In the genomic region with DNA sequence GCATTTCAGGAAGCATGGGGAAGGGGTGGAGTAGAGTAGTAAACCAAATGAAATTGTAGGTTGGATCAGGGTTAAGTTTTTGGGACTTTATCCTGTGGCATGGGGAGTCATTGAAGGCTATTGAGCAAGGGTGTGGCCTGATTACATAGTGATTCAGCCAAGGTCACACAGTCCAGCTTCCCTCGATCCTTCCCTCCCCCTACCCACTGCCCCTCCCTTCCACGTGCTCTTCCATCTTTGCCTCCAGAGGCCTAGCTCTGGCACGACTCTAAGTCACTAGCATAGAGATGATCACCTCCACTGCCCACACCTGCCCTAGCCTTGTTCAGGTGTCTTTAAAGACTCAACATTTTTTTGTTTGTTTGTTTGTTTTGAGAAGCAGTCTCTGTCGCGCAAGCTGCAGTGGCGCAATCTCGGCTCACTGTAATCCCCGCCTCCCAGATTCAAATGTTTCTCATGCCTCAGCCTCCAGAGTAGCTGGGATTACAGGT, we compare ENCODE assay signal across 17 cellular contexts. TPM values are rescaled to one million over a fixed set of nuclear protein-coding genes. Genes with fewer than 3 reads are reported as not detected.
DNase-seq lines count a peak whose midpoint lies in the region; ATAC-seq, FAIRE-seq and TF ChIP-seq lines count a peak whose summit lies in the region.
"Had no signal": no experiment of that assay in that cellular context is flagged by ENCODE, and none has a peak within 500 bp of the region (broad histone marks: within the 10 kb centered on the region; RNA-seq: fewer than 3 reads in every experiment).

No MANE protein-coding gene starts in this region.

- no peak overlapping the region for H3K4me3 Mint-ChIP-seq in activated naive CD8-positive, alpha-beta T cell treated with anti-CD3 and anti-CD28 coated beads for 36 hours
- H3K4me3 Mint-ChIP-seq: activated CD4-positive, alpha-beta T cell treated with anti-CD3 and anti-CD28 coated beads for 36 hours; effector memory CD8-positive, alpha-beta T cell had no signal

- CTCF ChIA-PET in A549 (lab: Yijun Ruan, JAX), result interaction anchor here (1.3 to 2.0 kb wide), 3 partner anchors 37 to 104 kb away, joined by 4 to 7 read pairs (median 5); a partner anchor contains a TSS
- CTCF ChIA-PET in K562 (lab: Yijun Ruan, JAX; ENCODE audit: low intra/inter-chr PET ratio), result no interaction called here

- in situ Hi-C loops in K562 (cut with MboI), result loop anchor here (5.0 kb wide), 1 partner anchor 80 kb away; no protein-coding TSS in a partner anchor

- H3K9me3 Mint-ChIP-seq in activated naive CD8-positive, alpha-beta T cell treated with anti-CD3 and anti-CD28 coated beads for 36 hours, result no peaks in the 10 kb centered on the region
- H3K9me3 Mint-ChIP-seq: effector memory CD8-positive, alpha-beta T cell had no signal

- no peaks in the 10 kb centered on the region for H3K9me3 ChIP-seq in A549
- no peaks in the 10 kb centered on the region for H3K9me3 ChIP-seq in K562 (replicated peaks; ENCODE audit: control insufficient read depth, insufficient read depth, low read depth, low read length)
- no peaks in the 10 kb centered on the region for H3K9me3 ChIP-seq in right lobe of liver
- H3K9me3 ChIP-seq in thyroid gland, result no peaks in the 10 kb centered on the region
- H3K9me3 ChIP-seq: heart right ventricle had no signal

- TF ChIP-seq RAD21 in A549 (conservative IDR thresholded peaks at IDR 0.05 in 1 of 2, IDR thresholded peaks at IDR 0.05 in 1 of 2) (no peak), K562 (CRISPR knock-in tag; conservative IDR thresholded peaks at IDR 0.05 in 1 of 2, IDR thresholded peaks at IDR 0.05 in 1 of 2) (no peak)

- H3K4me1 Mint-ChIP-seq in activated naive CD8-positive, alpha-beta T cell treated with anti-CD3 and anti-CD28 coated beads for 36 hours, result no peaks in the 10 kb centered on the region
- H3K4me1 Mint-ChIP-seq: activated CD4-positive, alpha-beta T cell treated with anti-CD3 and anti-CD28 coated beads for 36 hours had no signal

- no peaks in the 10 kb centered on the region for H3K79me2 ChIP-seq in K562 (ENCODE audit: control insufficient read depth, insufficient read depth, low read length)

- no peak for TF ChIP-seq CTCF in A549 (IDR thresholded peaks at IDR 0.05)
- TF ChIP-seq CTCF in K562 (IDR thresholded peaks at IDR 0.05 in 2 of 3, conservative IDR thresholded peaks at IDR 0.05 in 1 of 3; ENCODE audit: insufficient read depth in 2 of 3, low read depth in 1 of 3, low read length in 3 of 3), result no peak
- no peak for TF ChIP-seq CTCF in right lobe of liver (IDR thresholded peaks at IDR 0.05)
- no peak for TF ChIP-seq CTCF in thyroid gland (IDR thresholded peaks at IDR 0.05)

- H3K9me1 ChIP-seq in K562 (ENCODE audit: control insufficient read depth, insufficient read depth, low read length), result no peaks in the 10 kb centered on the region

- H3K9ac ChIP-seq in K562 (ENCODE audit: insufficient read depth in 1 of 2, low read depth in 2 of 2, low read length in 2 of 2), result no peak overlapping the region

- H3K27ac ChIP-seq in A549, result peak overlapping the region; percentile 73 to 93
- H3K27ac ChIP-seq in K562 (ENCODE audit: extremely low read depth, low read depth, low read length), result no peak overlapping the region
- H3K27ac ChIP-seq in right lobe of liver, result peak overlapping the region in 1 of 3 donors; percentile 44
- no peak overlapping the region for H3K27ac ChIP-seq in thyroid gland
- H3K27ac ChIP-seq: heart right ventricle had no signal

- FAIRE-seq in A549 (lab: Jason Lieb, UNC) (no peak), K562 (lab: Jason Lieb, UNC) (no peak)
- FAIRE-seq: GM12892, urothelium cell line had no signal

- H3K4me1 ChIP-seq in A549, result peaks cover 23% of the 10 kb centered on the region
- H3K4me1 ChIP-seq in K562 (replicated peaks in 1 of 2; ENCODE audit: control insufficient read depth in 2 of 2, insufficient read depth in 2 of 2, low read length in 2 of 2), result peaks cover 7 to 22% of the 10 kb centered on the region in 2 experiments
- H3K4me1 ChIP-seq in right lobe of liver, result peaks cover 0 to 10% (median 0%) of the 10 kb centered on the region in 4 donors
- H3K4me1 ChIP-seq in thyroid gland, result no peaks in the 10 kb centered on the region

- BruUV-seq in K562 (replicated peaks; lab: Mats Ljungman, UMichigan), result no TSS peak

- TF ChIP-seq EP300 in A549 (IDR thresholded peaks at IDR 0.05) (no peak), K562 (IDR thresholded peaks at IDR 0.05; ENCODE audit: low read length) (no peak)

- H3K36me3 ChIP-seq in K562 (ENCODE audit: control insufficient read depth, insufficient read depth, low read length) (no peaks in the 10 kb centered on the region), right lobe of liver (no peaks in the 10 kb centered on the region), thyroid gland (no peaks in the 10 kb centered on the region)
- H3K36me3 ChIP-seq: heart right ventricle had no signal

- H3K36me3 Mint-ChIP-seq in activated naive CD8-positive, alpha-beta T cell treated with anti-CD3 and anti-CD28 coated beads for 36 hours, result no peaks in the 10 kb centered on the region

- no peaks in the 10 kb centered on the region for H3K27me3 Mint-ChIP-seq in activated naive CD8-positive, alpha-beta T cell treated with anti-CD3 and anti-CD28 coated beads for 36 hours
- H3K27me3 Mint-ChIP-seq: activated CD4-positive, alpha-beta T cell treated with anti-CD3 and anti-CD28 coated beads for 36 hours had no signal

- no peak overlapping the region for H3K27ac Mint-ChIP-seq in activated naive CD8-positive, alpha-beta T cell treated with anti-CD3 and anti-CD28 coated beads for 36 hours
- H3K27ac Mint-ChIP-seq: activated CD4-positive, alpha-beta T cell treated with anti-CD3 and anti-CD28 coated beads for 36 hours; effector memory CD8-positive, alpha-beta T cell had no signal

- H3K4me3 ChIP-seq in A549, result no peak overlapping the region
- H3K4me3 ChIP-seq in K562, result no peak overlapping the region
- no peak overlapping the region for H3K4me3 ChIP-seq in right lobe of liver
- H3K4me3 ChIP-seq in thyroid gland (replicated peaks in 1 of 3), result no peak overlapping the region
- H3K4me3 ChIP-seq: heart right ventricle had no signal

- peak; percentile 91 to 95 for ATAC-seq in A549
- ATAC-seq in K562, result peak; percentile 59
- ATAC-seq in right lobe of liver, result peak; percentile 94 to 98 (median 96)
- no peak for ATAC-seq in GM21360 (IDR thresholded peaks at IDR 0.05; ENCODE audit: unreplicated experiment)
- ATAC-seq: activated CD4-positive, alpha-beta T cell treated with anti-CD3 and anti-CD28 coated beads for 36 hours; effector memory CD8-positive, alpha-beta T cell; heart right ventricle; left ventricle myocardium superior had no signal

- TF ChIP-seq POLR2A in A549 (IDR thresholded peaks at IDR 0.05; ENCODE audit: low read length), result no peak
- no peak for TF ChIP-seq POLR2A in K562 (conservative IDR thresholded peaks at IDR 0.05)
- TF ChIP-seq POLR2A in right lobe of liver (IDR thresholded peaks at IDR 0.05), result no peak
- TF ChIP-seq POLR2A in thyroid gland (IDR thresholded peaks at IDR 0.05), result no peak

- POLR2A ChIA-PET in A549 (lab: Yijun Ruan, JAX) (interaction anchor here (0.5 to 1.6 kb wide), 2 partner anchors 38 to 117 kb away, joined by 3 to 9 read pairs; a partner anchor contains a TSS), K562 (lab: Yijun Ruan, JAX) (interaction anchor here (0.6 to 1.6 kb wide), 4 partner anchors 10 to 90 kb away, joined by 3 to 5 read pairs (median 3); a partner anchor contains a TSS)

- H4K20me1 ChIP-seq in K562 (replicated peaks; ENCODE audit: control insufficient read depth, insufficient read depth, low read length), result no peaks in the 10 kb centered on the region

- intact Hi-C loops in K562 (cut with micrococcal nuclease), result loop anchor here (10.0 kb wide), 1 partner anchor 173 kb away; a partner anchor contains a TSS
- intact Hi-C loops in right lobe of liver (cut with DNase I), result loop anchor here (10.0 kb wide), 2 partner anchors 87 to 103 kb away; no protein-coding TSS in a partner anchor
- intact Hi-C loops in thyroid gland (cut with DNase I), result no loop called here

- WGBS in A549 (ENCODE audit: missing lambda C conversion rate), result 14% methylated on average over 8 of the region's 8 CpGs
- 11% methylated on average over 8 of the region's 8 CpGs for WGBS in K562 (ENCODE audit: insufficient coverage, low coverage, missing lambda C conversion rate)
- 23% methylated on average over 7 of the region's 8 CpGs for WGBS in right lobe of liver (ENCODE audit: insufficient coverage, low coverage, low lambda C conversion rate, missing lambda C conversion rate)
- WGBS in thyroid gland, 2 donors, result 77 to 86% methylated on average over 8 of the region's 8 CpGs

- H2AFZ ChIP-seq in K562 (ENCODE audit: low read depth, low read length), result peak overlapping the region; percentile 9; the same call in 1 of the 2 replicates

- H3K27me3 ChIP-seq in K562 (ENCODE audit: control insufficient read depth in 2 of 2, insufficient read depth in 2 of 2, low read length in 2 of 2) (no peaks in the 10 kb centered on the region; a peak in 1 of 5 replicates), right lobe of liver (no peaks in the 10 kb centered on the region), thyroid gland (no peaks in the 10 kb centered on the region)

- H3K4me2 ChIP-seq in A549, result peak overlapping the region; percentile 56
- peak overlapping the region; percentile 2; the same call in 1 of the 2 replicates for H3K4me2 ChIP-seq in K562 (ENCODE audit: insufficient read depth, low read length)

- peak; percentile 58 to 88 for DNase-seq in A549 (ENCODE audit: low read depth in 1 of 2, low spot score in 1 of 2)
- DNase-seq in HT1080 (ENCODE audit: low read depth), result peak; percentile 52
- peak in 3 of 4 experiments; percentile 20 to 56 (median 49) for DNase-seq in K562 (ENCODE audit: extremely low read depth in 1 of 4, low spot score in 3 of 4)
- peak; percentile 63 to 67 (median 64) for DNase-seq in right lobe of liver
- DNase-seq in activated naive CD8-positive, alpha-beta T cell treated with anti-CD3 and anti-CD28 coated beads for 36 hours, result no peak
- no peak for DNase-seq in nucleus accumbens (lab: John Stamatoyannopoulos, UW)
- no peak for DNase-seq in thyroid gland
- DNase-seq: activated CD4-positive, alpha-beta T cell treated with anti-CD3 and anti-CD28 coated beads for 36 hours; activated T-cell treated with anti-CD3 and anti-CD28 coated beads, Interleukin-2, amount 50 U/mL, for 48 hours; aorta; effector memory CD8-positive, alpha-beta T cell; heart right ventricle; left ventricle myocardium superior; NCI-H1436 treated with DMSO at 0.1 percent for 48 hours had no signal

RNA-seq across cellular contexts. Expression of a gene that starts 37.2 kb away (rescaled TPM):
- 8.0 and 11.1 TPM in 2 replicates for polyA plus RNA-seq in A549 (2011; rRNA removed)
- 5.4 and 7.5 TPM in 2 replicates for polyA plus RNA-seq in A549 (2012; cell fraction: cytosol; rRNA removed)
- polyA plus RNA-seq in A549 (2012; cell fraction: nucleus; rRNA removed), result 15.2 and 16.5 TPM in 2 replicates
- 7.3 to 7.5 TPM (median 7.4 TPM) in 3 replicates for polyA plus RNA-seq in A549 (2017; fragmentation: RNase III; extraction: RNeasy Plus Mini Kit Qiagen cat#74134 plus additional on column Dnase treatment)
- 7.4 and 15.8 TPM in 2 replicates for polyA minus RNA-seq in A549 (2011; rRNA and poly(A)+ RNA removed)
- 11.3 and 13.1 TPM in 2 replicates for total RNA-seq in HT1080 (2014; rRNA removed; shearing (Covaris generic))
- 15.7 and 16.6 TPM in 2 replicates for polyA plus RNA-seq in HT1080 (2015; cell fraction: cytosol; rRNA removed)
- 25.0 and 25.9 TPM in 2 replicates for polyA plus RNA-seq in HT1080 (2015; cell fraction: nucleus; rRNA removed)
- 17.2 and 40.8 TPM in 2 replicates for total RNA-seq in K562 (2011; cell fraction: chromatin; rRNA removed; ENCODE audit: low replicate concordance)
- total RNA-seq in K562 (2011; cell fraction: nucleolus; rRNA removed), result 19.7 and 20.2 TPM in 2 replicates
- total RNA-seq in K562 (2011; cell fraction: nucleoplasm; rRNA removed), result 24.2 and 34.4 TPM in 2 replicates
- total RNA-seq in K562 (2014; rRNA removed), result 1.8 and 2.9 TPM in 2 replicates
- total RNA-seq in K562 (2014; rRNA removed; fragmentation: Illumina TruSeq; extraction: Trizol), result 1.1 and 2.0 TPM in 2 replicates
- total RNA-seq in K562 (2015; rRNA removed; fragmentation: Illumina TruSeq; extraction: Trizol), result 3.4 and 3.8 TPM in 2 replicates
- total RNA-seq in K562 (2021), result 12.7 and 13.6 TPM in 2 replicates
- polyA plus RNA-seq in K562 (2011; rRNA removed), result 1.5 and 4.5 TPM in 2 replicates
- polyA plus RNA-seq in K562 (2011; cell fraction: cytosol; rRNA removed), result 2.0 and 4.6 TPM in 2 replicates
- 13.2 and 13.4 TPM in 2 replicates for polyA plus RNA-seq in K562 (2011; cell fraction: nucleus; rRNA removed)
- polyA plus RNA-seq in K562 (2012), result 11.6 and 12.8 TPM in 2 replicates
- 14.4 and 16.6 TPM in 2 replicates for polyA plus RNA-seq in K562 (2014; fragmentation: Illumina TruSeq; extraction: Trizol)
- polyA plus RNA-seq in K562 (2014; fragmentation: Nextera tagmentation; extraction: Ambion mirVana), result 1 to 10 TPM in 1 of 2 experiments, under 1 TPM in 1; 0.59 to 1.0 TPM
- 5.2 and 5.7 TPM in 2 replicates for polyA plus RNA-seq in K562 (2014; rRNA removed)
- 3.3 and 3.4 TPM in 2 replicates for polyA minus RNA-seq in K562 (2011; rRNA and poly(A)+ RNA removed)
- 4.0 and 7.6 TPM in 2 replicates for polyA minus RNA-seq in K562 (2011; cell fraction: cytosol; rRNA and poly(A)+ RNA removed)
- 3.8 and 5.0 TPM in 2 replicates for polyA minus RNA-seq in K562 (2011; cell fraction: nucleus; rRNA and poly(A)+ RNA removed)
- total RNA-seq in right lobe of liver, result 1 to 10 TPM; 1.7 to 4.3 (median 3.0) TPM
- total RNA-seq in activated naive CD8-positive, alpha-beta T cell treated with anti-CD3 and anti-CD28 coated beads for 36 hours, result 10 to 100 TPM; 19.8 to 22.4 TPM
- 10 to 100 TPM; 13.3 to 26.1 (median 19.9) TPM for total RNA-seq in thyroid gland

RNA-seq across cellular contexts. Expression of a gene that starts 42.3 kb away (rescaled TPM):
- 3.8 and 4.0 TPM in 2 replicates for polyA plus RNA-seq in A549 (2011; rRNA removed)
- polyA plus RNA-seq in A549 (2012; cell fraction: cytosol; rRNA removed), result 2.9 and 4.3 TPM in 2 replicates
- polyA plus RNA-seq in A549 (2012; cell fraction: nucleus; rRNA removed), result 4.0 and 4.3 TPM in 2 replicates
- 6.0 to 7.8 TPM (median 6.9 TPM) in 3 replicates for polyA plus RNA-seq in A549 (2017; fragmentation: RNase III; extraction: RNeasy Plus Mini Kit Qiagen cat#74134 plus additional on column Dnase treatment)
- polyA minus RNA-seq in A549 (2011; rRNA and poly(A)+ RNA removed), result 6.2 and 6.6 TPM in 2 replicates
- total RNA-seq in HT1080 (2014; rRNA removed; shearing (Covaris generic)), result 6.3 and 9.1 TPM in 2 replicates
- 12.5 and 12.9 TPM in 2 replicates for polyA plus RNA-seq in HT1080 (2015; cell fraction: cytosol; rRNA removed)
- 8.2 and 9.0 TPM in 2 replicates for polyA plus RNA-seq in HT1080 (2015; cell fraction: nucleus; rRNA removed)
- 11.7 and 29.9 TPM in 2 replicates for total RNA-seq in K562 (2011; cell fraction: chromatin; rRNA removed; ENCODE audit: low replicate concordance)
- 14.6 and 17.5 TPM in 2 replicates for total RNA-seq in K562 (2011; cell fraction: nucleolus; rRNA removed)
- 16.1 and 18.5 TPM in 2 replicates for total RNA-seq in K562 (2011; cell fraction: nucleoplasm; rRNA removed)
- total RNA-seq in K562 (2014; rRNA removed), result 14.7 and 15.9 TPM in 2 replicates
- 6.8 and 8.2 TPM in 2 replicates for total RNA-seq in K562 (2014; rRNA removed; fragmentation: Illumina TruSeq; extraction: Trizol)
- 8.1 and 8.4 TPM in 2 replicates for total RNA-seq in K562 (2015; rRNA removed; fragmentation: Illumina TruSeq; extraction: Trizol)
- total RNA-seq in K562 (2021), result 29.5 and 32.3 TPM in 2 replicates
- 8.8 and 16.9 TPM in 2 replicates for polyA plus RNA-seq in K562 (2011; rRNA removed)
- 7.0 and 10.9 TPM in 2 replicates for polyA plus RNA-seq in K562 (2011; cell fraction: cytosol; rRNA removed)
- polyA plus RNA-seq in K562 (2011; cell fraction: nucleus; rRNA removed), result 12.4 and 17.4 TPM in 2 replicates
- 24.8 and 47.4 TPM in 2 replicates for polyA plus RNA-seq in K562 (2012)
- 26.9 and 30.2 TPM in 2 replicates for polyA plus RNA-seq in K562 (2014; fragmentation: Illumina TruSeq; extraction: Trizol)
- under 1 TPM; 0.18 to 0.27 TPM for polyA plus RNA-seq in K562 (2014; fragmentation: Nextera tagmentation; extraction: Ambion mirVana)
- polyA plus RNA-seq in K562 (2014; rRNA removed), result 15.2 and 16.0 TPM in 2 replicates
- polyA minus RNA-seq in K562 (2011; rRNA and poly(A)+ RNA removed), result 11.2 and 11.4 TPM in 2 replicates
- 11.3 and 13.6 TPM in 2 replicates for polyA minus RNA-seq in K562 (2011; cell fraction: cytosol; rRNA and poly(A)+ RNA removed)
- polyA minus RNA-seq in K562 (2011; cell fraction: nucleus; rRNA and poly(A)+ RNA removed), result 7.4 and 10.4 TPM in 2 replicates
- 10 to 100 TPM; 17.6 to 22.7 (median 19.8) TPM for total RNA-seq in right lobe of liver
- 10 to 100 TPM; 14.1 to 15.3 TPM for total RNA-seq in activated naive CD8-positive, alpha-beta T cell treated with anti-CD3 and anti-CD28 coated beads for 36 hours
- 10 to 100 TPM; 46.1 to 66.6 (median 48.1) TPM for total RNA-seq in thyroid gland

Comparison
In these comparisons a context has a peak if more than half of its experiments do, and no peak if none do; other contexts are left out.
1. DNase-seq: peak in A549 (2 of 2), HT1080 (single experiment), K562 (3 of 4) and right lobe of liver (3 of 3); none in activated naive CD8-positive, alpha-beta T cell treated with anti-CD3 and anti-CD28 coated beads for 36 hours (single experiment), nucleus accumbens (0 of 56) and thyroid gland (0 of 2).
2. H3K27ac ChIP-seq: peak in A549 (2 of 2); none in K562 (single experiment) and thyroid gland (0 of 3).